In the genomic region with DNA sequence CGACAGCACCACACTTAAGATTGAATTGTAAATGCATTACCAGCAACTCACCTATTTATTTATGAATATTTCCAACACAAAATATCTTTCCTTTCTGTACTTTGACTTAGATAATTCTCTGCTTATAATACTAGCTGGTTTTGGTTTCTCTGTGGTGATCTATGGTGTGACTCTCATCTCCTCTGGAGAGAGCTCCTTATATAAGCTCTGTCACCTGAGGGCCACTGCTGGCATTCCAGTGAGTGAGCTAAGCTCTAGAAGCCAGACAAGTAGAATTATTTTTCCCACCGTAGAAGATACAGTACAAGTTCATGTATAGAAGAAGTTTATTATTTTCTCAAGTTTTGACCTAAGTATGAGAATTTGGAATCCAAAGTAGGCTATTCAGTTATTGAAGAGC, we compare ENCODE assay signal across 12 cellular contexts.
DNase-seq lines count a peak whose midpoint lies in the region; ATAC-seq lines count a peak whose summit lies in the region.
"Had no signal": no experiment of that assay in that cellular context is flagged by ENCODE, and none has a peak within 500 bp of the region (broad histone marks: within the 10 kb centered on the region; RNA-seq: fewer than 3 reads in every experiment).

No MANE protein-coding gene starts in this region.

- peaks cover 17% of the 10 kb centered on the region for H3K36me3 Mint-ChIP-seq in activated CD4-positive, alpha-beta memory T cell treated with anti-CD3 and anti-CD28 coated beads for 36 hours
- H3K36me3 Mint-ChIP-seq in natural killer cell treated with Interleukin-12 subunit alpha and Interleukin-12 subunit beta and Interleukin-15 and Interleukin-18, amount 100 ng/mL, for 72 hours, result peaks cover 5% of the 10 kb centered on the region

- POLR2A ChIA-PET in activated CD4-positive, alpha-beta memory T cell treated with anti-CD3 and anti-CD28 coated beads for 36 hours (lab: Charles Lee), result interaction anchor here (1.6 to 5.3 kb wide), 2 partner anchors 10 to 111 kb away, joined by 4 to 23 read pairs; a partner anchor contains a TSS

- H3K4me1 Mint-ChIP-seq in activated CD4-positive, alpha-beta memory T cell treated with anti-CD3 and anti-CD28 coated beads for 36 hours (ENCODE audit: low read depth), result peaks cover 88% of the 10 kb centered on the region
- peaks cover 49 to 76% of the 10 kb centered on the region in 2 donors for H3K4me1 Mint-ChIP-seq in natural killer cell treated with Interleukin-12 subunit alpha and Interleukin-12 subunit beta and Interleukin-15 and Interleukin-18, amount 100 ng/mL, for 72 hours (ENCODE audit: low read depth in 2 of 2)

- intact Hi-C loops in activated CD4-positive, alpha-beta memory T cell treated with anti-CD3 and anti-CD28 coated beads for 36 hours (cut with micrococcal nuclease), result no loop called here

- CTCF ChIA-PET in activated CD4-positive, alpha-beta memory T cell treated with anti-CD3 and anti-CD28 coated beads for 36 hours (lab: Charles Lee), result interaction anchor here (1.1 kb wide), 1 partner anchor 16 kb away, joined by 3 read pairs; no protein-coding TSS in a partner anchor

- H3K27me3 Mint-ChIP-seq in activated CD4-positive, alpha-beta memory T cell treated with anti-CD3 and anti-CD28 coated beads for 36 hours, result no peaks in the 10 kb centered on the region
- no peaks in the 10 kb centered on the region for H3K27me3 Mint-ChIP-seq in natural killer cell treated with Interleukin-12 subunit alpha and Interleukin-12 subunit beta and Interleukin-15 and Interleukin-18, amount 100 ng/mL, for 72 hours

- H3K27ac Mint-ChIP-seq in activated CD4-positive, alpha-beta memory T cell treated with anti-CD3 and anti-CD28 coated beads for 36 hours, result peak overlapping the region; percentile 91
- H3K27ac Mint-ChIP-seq in natural killer cell treated with Interleukin-12 subunit alpha and Interleukin-12 subunit beta and Interleukin-15 and Interleukin-18, amount 100 ng/mL, for 72 hours, result peak overlapping the region; percentile 96

- H3K9me3 Mint-ChIP-seq in activated CD4-positive, alpha-beta memory T cell treated with anti-CD3 and anti-CD28 coated beads for 36 hours, result no peaks in the 10 kb centered on the region
- H3K9me3 Mint-ChIP-seq in natural killer cell treated with Interleukin-12 subunit alpha and Interleukin-12 subunit beta and Interleukin-15 and Interleukin-18, amount 100 ng/mL, for 72 hours, result no peaks in the 10 kb centered on the region

- DNase-seq in activated CD4-positive, alpha-beta memory T cell treated with anti-CD3 and anti-CD28 coated beads for 36 hours, result no peak
- no peak for DNase-seq in natural killer cell treated with Interleukin-12 subunit alpha and Interleukin-12 subunit beta and Interleukin-15 and Interleukin-18, amount 100 ng/mL, for 72 hours (ENCODE audit: low spot score)
- no peak for DNase-seq in NCI-H187 treated with DMSO at 0.1 percent for 48 hours (lab: John Stamatoyannopoulos, UW)
- no peak for DNase-seq in KG1 (lab: John Stamatoyannopoulos, UW)
- DNase-seq in NCI-H1048 (lab: John Stamatoyannopoulos, UW), result no peak
- DNase-seq: activated effector memory CD4-positive, alpha-beta T cell treated with anti-CD3 and anti-CD28 coated beads, Interleukin-2, amount 50 U/mL, for 16 hours; DND-41; head of caudate nucleus; midbrain; NCI-H69 had no signal

- H3K4me3 Mint-ChIP-seq in activated CD4-positive, alpha-beta memory T cell treated with anti-CD3 and anti-CD28 coated beads for 36 hours, result peak overlapping the region; percentile 24
- H3K4me3 Mint-ChIP-seq in natural killer cell treated with Interleukin-12 subunit alpha and Interleukin-12 subunit beta and Interleukin-15 and Interleukin-18, amount 100 ng/mL, for 72 hours, result peak overlapping the region; percentile 37

- peak; percentile 41 for ATAC-seq in GM18868 (IDR thresholded peaks at IDR 0.05; ENCODE audit: unreplicated experiment)
- peak; percentile 29 for ATAC-seq in HG02610 (IDR thresholded peaks at IDR 0.05; ENCODE audit: unreplicated experiment)
- ATAC-seq in natural killer cell treated with Interleukin-12 subunit alpha and Interleukin-12 subunit beta and Interleukin-15 and Interleukin-18, amount 100 ng/mL, for 72 hours, result no peak

Comparison
In these comparisons a context has a peak if more than half of its experiments do, and no peak if none do; other contexts are left out.
1. ATAC-seq: peak in GM18868 (single experiment) and HG02610 (single experiment); none in natural killer cell treated with Interleukin-12 subunit alpha and Interleukin-12 subunit beta and Interleukin-15 and Interleukin-18, amount 100 ng/mL, for 72 hours (0 of 2).